2 cellular contexts compared by ENCODE assay signal in genomic region chr15:99729920-99730319, GRCh38.
TF ChIP-seq lines count a peak whose summit lies in the region.

No MANE protein-coding gene starts in this region.

TF ChIP-seq in GM12878, 131 proteins besides CTCF, POLR2A, EP300 and RAD21 (continued from another document):
- TF ChIP-seq ZBTB4 (CRISPR knock-in tag; IDR thresholded peaks at IDR 0.05): no peak

TF ChIP-seq in HepG2, 621 proteins besides CTCF, POLR2A, EP300 and RAD21:
- TF ChIP-seq SMC3 (IDR thresholded peaks at IDR 0.05; ENCODE audit: low read length) (peak; percentile 36; the same call in 1 of the 2 replicates), HNRNPK (IDR thresholded peaks at IDR 0.05; ENCODE audit: low read depth, low read length, poor library complexity, severe bottlenecking) (no peak), SALL1 (CRISPR knock-in tag; IDR thresholded peaks at IDR 0.05) (0 out of 2 replicates have a peak, but pooled peaks have one; percentile 11), STAG1 (CRISPR knock-in tag; IDR thresholded peaks at IDR 0.05) (peak; percentile 84), ZBTB42 (CRISPR knock-in tag; IDR thresholded peaks at IDR 0.05) (0 out of 2 replicates have a peak, but pooled peaks have one; percentile 52), TEAD3 (CRISPR knock-in tag; optimal IDR thresholded peaks at IDR 0.05; ENCODE audit: borderline replicate concordance) (peak; percentile 47)
